8 cellular contexts compared by ENCODE assay signal in the genomic region with DNA sequence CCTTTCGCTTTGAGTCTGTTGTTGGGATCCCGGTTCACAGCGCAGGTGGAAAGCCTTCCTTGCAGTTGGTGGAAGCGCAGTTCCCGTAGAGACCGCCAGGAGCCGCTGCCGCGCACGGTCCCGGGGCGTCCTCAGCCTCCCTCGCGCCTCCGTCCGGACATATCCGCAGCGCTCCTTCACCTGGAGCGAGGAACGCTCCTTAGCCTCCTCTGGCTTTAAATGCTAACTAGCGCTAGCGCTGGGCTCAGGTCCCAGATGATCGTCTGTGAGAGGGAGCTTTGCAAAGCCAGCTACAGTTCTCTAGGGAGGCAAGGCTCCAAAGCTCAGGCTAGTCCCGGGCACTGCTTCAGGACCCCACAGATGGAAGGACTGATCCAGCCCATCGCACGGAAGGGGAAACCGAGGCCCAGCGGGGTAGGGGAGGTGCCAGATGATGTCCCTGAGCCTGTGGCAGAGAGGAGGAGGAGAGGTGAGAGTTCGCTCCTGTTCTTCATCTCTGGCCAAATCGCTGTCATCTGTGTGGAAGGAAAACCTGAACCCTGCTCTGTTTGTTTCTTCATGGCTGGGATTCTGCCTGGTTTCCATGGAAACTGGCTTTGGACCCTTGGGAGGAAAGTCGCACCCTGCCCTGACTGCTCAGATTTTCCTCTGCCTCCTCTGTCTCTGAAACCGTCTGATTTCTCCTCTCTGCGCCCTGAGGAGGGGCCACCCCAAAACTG. TPM values are rescaled to one million over a fixed set of nuclear protein-coding genes. Genes with fewer than 3 reads are reported as not detected.
A peak's percentile ranks its signal among the peaks of the same experiment; 100 is the strongest.
DNase-seq lines count a peak whose midpoint lies in the region; ATAC-seq, FAIRE-seq and TF ChIP-seq lines count a peak whose summit lies in the region.

No MANE protein-coding gene starts in this region.

- H3K4me1 Mint-ChIP-seq in natural killer cell = peaks cover 7 to 10% of the 10 kb centered on the region in 2 donors
- peaks cover 3 to 5% of the 10 kb centered on the region in 2 donors for H3K4me1 Mint-ChIP-seq in stimulated activated naive B cell treated with anti-CD40 and anti-IgM and Interleukin-4, amounts not matched to agents 10 μg/mL and 1 μg/mL and 100 μg/mL, for 72 hours

- peak; percentile 84 for TF ChIP-seq CTCF in PC-3 (conservative IDR thresholded peaks at IDR 0.05; ENCODE audit: low read depth, low read length)
- TF ChIP-seq CTCF in natural killer cell (IDR thresholded peaks at IDR 0.05) = peak; percentile 93

- DNase-seq in COR-L47 (lab: John Stamatoyannopoulos, UW) (peak; percentile 4), HTR-8/SVneo (ENCODE audit: insufficient read length, low spot score) (peak; percentile 77), PC-3 (peak; percentile 84), fibroblast of peridontal ligament (ENCODE audit: extremely low read depth) (peak; percentile 56), natural killer cell (peak; percentile 78)
- peak; percentile 90 to 91 for DNase-seq in activated T-cell treated with anti-CD3 and anti-CD28 coated beads, Interleukin-2, amount 50 U/mL, for 48 hours
- DNase-seq in stimulated activated naive B cell treated with anti-CD40 and anti-IgM and Interleukin-4, amounts not matched to agents 10 μg/mL and 1 μg/mL and 100 μg/mL, for 72 hours = peak; percentile 68

- peak overlapping the region; percentile 50 for H3K4me3 Mint-ChIP-seq in natural killer cell
- H3K4me3 Mint-ChIP-seq in stimulated activated naive B cell treated with anti-CD40 and anti-IgM and Interleukin-4, amounts not matched to agents 10 μg/mL and 1 μg/mL and 100 μg/mL, for 72 hours = peak overlapping the region; percentile 26 to 43

- H3K36me3 ChIP-seq in PC-3 (ENCODE audit: low read depth, low read length) = no peaks in the 10 kb centered on the region

- no peaks in the 10 kb centered on the region for H3K36me3 Mint-ChIP-seq in natural killer cell
- H3K36me3 Mint-ChIP-seq in stimulated activated naive B cell treated with anti-CD40 and anti-IgM and Interleukin-4, amounts not matched to agents 10 μg/mL and 1 μg/mL and 100 μg/mL, for 72 hours = no peaks in the 10 kb centered on the region

- H3K4me2 ChIP-seq in PC-3 (ENCODE audit: low read length) = peak overlapping the region; percentile 83

- ATAC-seq in GM21360 (IDR thresholded peaks at IDR 0.05; ENCODE audit: unreplicated experiment) = peak; percentile 92
- ATAC-seq in PC-3 = peak; percentile 94
- peak; percentile 90 to 100 (median 99) for ATAC-seq in natural killer cell
- ATAC-seq in stimulated activated naive B cell treated with anti-CD40 and anti-IgM and Interleukin-4, amounts not matched to agents 10 μg/mL and 1 μg/mL and 100 μg/mL, for 72 hours (replicated peaks) = peak; percentile 87 to 93

- H3K27ac Mint-ChIP-seq in natural killer cell = no peak overlapping the region
- no peak overlapping the region for H3K27ac Mint-ChIP-seq in stimulated activated naive B cell treated with anti-CD40 and anti-IgM and Interleukin-4, amounts not matched to agents 10 μg/mL and 1 μg/mL and 100 μg/mL, for 72 hours

- no peak overlapping the region for H3K9ac ChIP-seq in PC-3 (ENCODE audit: low read length)

- no peaks in the 10 kb centered on the region for H3K9me2 ChIP-seq in PC-3 (replicated peaks; ENCODE audit: low read length)

- POLR2A ChIA-PET in PC-3 (lab: Charles Lee; ENCODE audit: unreplicated experiment) = interaction anchor here (0.6 kb wide), 2 partner anchors 130 to 162 kb away, joined by 3 to 5 read pairs; no protein-coding TSS in a partner anchor

- peaks cover 12 to 16% of the 10 kb centered on the region in 2 donors for H3K27me3 Mint-ChIP-seq in natural killer cell (ENCODE audit: low read depth in 2 of 2)
- H3K27me3 Mint-ChIP-seq in stimulated activated naive B cell treated with anti-CD40 and anti-IgM and Interleukin-4, amounts not matched to agents 10 μg/mL and 1 μg/mL and 100 μg/mL, for 72 hours = peaks cover 34 to 53% of the 10 kb centered on the region in 2 donors

- intact Hi-C loops in PC-3 (cut with micrococcal nuclease) (loop anchor here (1.0 kb wide), 2 partner anchors 113 to 165 kb away; no protein-coding TSS in a partner anchor), natural killer cell (cut with micrococcal nuclease) (loop anchor here (1.0 kb wide), 2 partner anchors 38 to 165 kb away; no protein-coding TSS in a partner anchor)

- no peaks in the 10 kb centered on the region for H3K79me2 ChIP-seq in PC-3 (ENCODE audit: low read length)

- H3K9me3 Mint-ChIP-seq in natural killer cell = no peaks in the 10 kb centered on the region
- no peaks in the 10 kb centered on the region for H3K9me3 Mint-ChIP-seq in stimulated activated naive B cell treated with anti-CD40 and anti-IgM and Interleukin-4, amounts not matched to agents 10 μg/mL and 1 μg/mL and 100 μg/mL, for 72 hours

- no peak for FAIRE-seq in HTR-8/SVneo (lab: Jason Lieb, UNC)

- H2AFZ ChIP-seq in PC-3 (ENCODE audit: low read length) = peak overlapping the region; percentile 81

- peak overlapping the region; percentile 50; the same call in 1 of the 2 replicates for H3K4me3 ChIP-seq in PC-3 (ENCODE audit: low read length)

- CTCF ChIA-PET in PC-3 (lab: Charles Lee) = interaction anchor here (0.5 to 1.1 kb wide), 5 partner anchors 50 to 169 kb away, joined by 3 to 4 read pairs (median 4); no protein-coding TSS in a partner anchor

- H3K27ac ChIP-seq in PC-3 (ENCODE audit: low read length) = no peak overlapping the region

- no peaks in the 10 kb centered on the region for H3K27me3 ChIP-seq in PC-3 (ENCODE audit: low read length)

- BruUV-seq in PC-3 (replicated peaks; lab: Mats Ljungman, UMichigan) = no TSS peak

- no peaks in the 10 kb centered on the region for H4K20me1 ChIP-seq in PC-3 (ENCODE audit: low read length)

- H3F3A ChIP-seq in PC-3 (ENCODE audit: low read length, unreplicated experiment) = no peaks in the 10 kb centered on the region

- H3K9me3 ChIP-seq in PC-3 (ENCODE audit: low read length) = no peaks in the 10 kb centered on the region

- H3K4me1 ChIP-seq in PC-3 (ENCODE audit: insufficient read depth, low read length) = 0 out of 2 replicates have a peak, but pooled peaks cover 3% of the 10 kb centered on the region

RNA-seq across cellular contexts. Expression of gene COL15A1, which starts 31.4 kb away (rescaled TPM):
- total RNA-seq in PC-3 (2014; rRNA removed) (0.04 and 0.86 TPM in 2 replicates), natural killer cell (under 1 TPM; 0.18 to 0.82 (median 0.19) TPM)

Comparison
In these comparisons a context has a peak if more than half of its experiments do, and no peak if none do; other contexts are left out.
1. DNase-seq: peak in every context shown above with its lines; median percentile 90 in activated T-cell treated with anti-CD3 and anti-CD28 coated beads, Interleukin-2, amount 50 U/mL, for 48 hours; 84 in PC-3; 78 in natural killer cell; 77 in HTR-8/SVneo; 68 in stimulated activated naive B cell treated with anti-CD40 and anti-IgM and Interleukin-4, amounts not matched to agents 10 μg/mL and 1 μg/mL and 100 μg/mL, for 72 hours; 56 in fibroblast of peridontal ligament; 4 in COR-L47.